10 cellular contexts compared by ENCODE assay signal in the genomic region with DNA sequence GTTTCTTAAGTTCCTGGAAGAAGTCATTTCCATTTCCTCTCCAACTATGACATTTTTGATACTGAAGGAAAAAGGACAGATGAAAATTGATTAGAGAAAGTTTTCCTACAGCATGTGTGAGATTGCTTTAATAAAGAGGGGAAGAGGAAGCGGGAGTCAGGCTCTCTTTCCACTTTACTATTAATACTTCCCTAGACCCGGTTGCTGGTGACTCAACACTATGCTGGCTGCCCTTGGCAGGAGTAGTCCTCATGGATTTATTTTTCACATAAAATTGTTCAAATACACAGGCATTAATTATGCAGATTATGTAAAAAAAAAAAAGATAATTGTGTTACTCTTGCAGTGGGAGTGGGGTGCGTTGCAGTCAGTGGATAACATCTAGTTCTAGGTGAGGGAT.
"Had no signal": no experiment of that assay in that cellular context is flagged by ENCODE, and none has a peak within 500 bp of the region (broad histone marks: within the 10 kb centered on the region; RNA-seq: fewer than 3 reads in every experiment).

No MANE protein-coding gene starts in this region.

- DNase-seq: activated naive CD4-positive, alpha-beta T cell treated with anti-CD3 and anti-CD28 coated beads, Interleukin-2, amount 50 U/mL, for 16 hours; immature natural killer cell; left colon; naive thymus-derived CD8-positive, alpha-beta T cell; right cardiac atrium; trophoblast cell had no signal

- H3K27me3 ChIP-seq: neutrophil had no signal

- ATAC-seq: left colon; naive thymus-derived CD8-positive, alpha-beta T cell; right cardiac atrium; stimulated activated memory B cell treated with anti-CD40 and anti-IgM and Interleukin-4, amounts not matched to agents 10 μg/mL and 1 μg/mL and 100 μg/mL, for 72 hours had no signal

- H3K27ac ChIP-seq: neutrophil had no signal

- H3K4me3 ChIP-seq: lung, smooth muscle cell had no signal

- H3K36me3 ChIP-seq: neutrophil had no signal

- H3K4me2 ChIP-seq: smooth muscle cell had no signal

- H3K9me3 ChIP-seq: neutrophil had no signal
